In the genomic region with DNA sequence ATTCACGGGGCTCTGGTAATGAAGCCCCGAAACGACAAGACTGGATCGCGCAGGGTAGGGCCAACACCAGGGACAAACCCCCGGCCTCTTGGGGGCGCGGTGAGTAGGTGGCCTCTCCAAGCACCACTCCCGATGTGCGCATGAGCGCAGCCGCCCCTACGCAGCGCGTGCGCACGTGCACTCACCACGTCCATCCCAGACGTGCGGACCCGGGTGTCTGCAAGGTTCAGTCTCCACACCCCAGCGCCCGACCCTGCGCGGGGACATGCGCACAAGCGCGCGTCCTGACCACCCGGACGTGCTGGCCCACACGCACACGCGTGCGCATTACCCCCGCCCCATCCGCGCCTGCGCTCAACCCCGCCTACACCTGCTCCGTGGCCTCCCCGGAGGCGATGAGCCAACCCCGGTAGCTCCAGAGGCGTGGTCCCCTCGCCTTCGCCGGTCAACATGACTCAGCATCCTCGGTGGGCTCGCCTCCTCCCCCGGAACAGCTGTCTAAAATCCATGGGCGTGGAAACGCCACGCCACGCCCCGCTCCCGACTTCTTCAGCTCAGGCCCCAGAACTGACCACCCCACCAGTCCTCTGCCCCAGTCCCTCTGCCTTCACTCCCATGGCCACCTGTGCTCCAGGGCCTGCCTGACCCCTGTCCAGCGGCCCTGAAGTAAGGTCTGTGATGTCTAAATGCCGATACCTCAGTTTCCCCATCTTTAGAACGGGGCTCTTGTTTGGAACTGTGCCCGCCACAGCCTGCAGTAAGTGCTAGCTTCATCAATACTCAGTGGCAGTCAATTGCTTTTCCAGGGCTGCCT, we compare ENCODE assay signal across 8 cellular contexts. TPM values are rescaled to one million over a fixed set of nuclear protein-coding genes. Genes with fewer than 3 reads are reported as not detected.
DNase-seq lines count a peak whose midpoint lies in the region; ATAC-seq and TF ChIP-seq lines count a peak whose summit lies in the region.

No MANE protein-coding gene starts in this region.

- no peaks in the 10 kb centered on the region for H3K27me3 Mint-ChIP-seq in CD4-positive, CD25-positive, alpha-beta regulatory T cell

- peak; percentile 57 for TF ChIP-seq POLR2A in right lobe of liver (IDR thresholded peaks at IDR 0.05)

- H3K4me3 Mint-ChIP-seq in CD4-positive, CD25-positive, alpha-beta regulatory T cell, result peak overlapping the region; percentile 88 to 95 (median 92)

- DNase-seq in CD4-positive, CD25-positive, alpha-beta regulatory T cell, result peak; percentile 86 to 98 (median 91)
- DNase-seq in NCI-H69 (lab: John Stamatoyannopoulos, UW) (peak; percentile 99), dermis microvascular lymphatic vessel endothelial cell (ENCODE audit: low read depth in 2 of 2) (peak; percentile 97 to 98), right lobe of liver (peak; percentile 99)
- peak; percentile 94 to 95 for DNase-seq in activated CD4-positive, alpha-beta T cell treated with anti-CD3 and anti-CD28 coated beads, Interleukin-2, amount 50 U/mL, for 24 hours (ENCODE audit: low read depth in 1 of 2, low spot score in 1 of 2)
- DNase-seq in stimulated activated CD4-positive, alpha-beta T cell treated with anti-CD3 and anti-CD28 coated beads, Interleukin-4, amount 100 ng/mL, for 4 hours, result peak; percentile 96 to 97

- H3K36me3 Mint-ChIP-seq in CD4-positive, CD25-positive, alpha-beta regulatory T cell, result peaks cover 4% of the 10 kb centered on the region

- peak overlapping the region; percentile 72 for H3K4me3 ChIP-seq in CD4-positive, CD25-positive, alpha-beta regulatory T cell (ENCODE audit: low read depth, low read length)
- H3K4me3 ChIP-seq in right lobe of liver, result peak overlapping the region; percentile 17 to 59 (median 49)

- no peaks in the 10 kb centered on the region for H3K27me3 ChIP-seq in CD4-positive, CD25-positive, alpha-beta regulatory T cell (ENCODE audit: control insufficient read depth, insufficient read depth, low read length)
- H3K27me3 ChIP-seq in right lobe of liver, result no peaks in the 10 kb centered on the region

- peak overlapping the region; percentile 89 to 95 (median 94) for H3K27ac Mint-ChIP-seq in CD4-positive, CD25-positive, alpha-beta regulatory T cell

- WGBS in right lobe of liver (ENCODE audit: insufficient coverage, low coverage, low lambda C conversion rate, missing lambda C conversion rate), result 3% methylated on average over 13 of the region's 61 CpGs

- peak overlapping the region; percentile 65 for H3K27ac ChIP-seq in CD4-positive, CD25-positive, alpha-beta regulatory T cell (ENCODE audit: insufficient read depth, low read length, poor library complexity, severe bottlenecking)
- peak overlapping the region; percentile 66 to 87 (median 77) for H3K27ac ChIP-seq in right lobe of liver

- no peaks in the 10 kb centered on the region for H3K9me3 ChIP-seq in CD4-positive, CD25-positive, alpha-beta regulatory T cell (ENCODE audit: control insufficient read depth in 2 of 2, low read length in 2 of 2)
- no peaks in the 10 kb centered on the region for H3K9me3 ChIP-seq in right lobe of liver

- peaks cover under 1 to 38% (median 23%) of the 10 kb centered on the region in 4 donors for H3K4me1 Mint-ChIP-seq in CD4-positive, CD25-positive, alpha-beta regulatory T cell

- peak; percentile 37 to 69 (median 60) for TF ChIP-seq CTCF in right lobe of liver (IDR thresholded peaks at IDR 0.05)

- H3K9me3 Mint-ChIP-seq in CD4-positive, CD25-positive, alpha-beta regulatory T cell, result no peaks in the 10 kb centered on the region

- peaks cover 6% of the 10 kb centered on the region for H3K36me3 ChIP-seq in CD4-positive, CD25-positive, alpha-beta regulatory T cell (ENCODE audit: control insufficient read depth, insufficient read depth, low read length)
- H3K36me3 ChIP-seq in right lobe of liver, result peaks cover 0 to 8% (median 0%) of the 10 kb centered on the region in 4 donors

- ATAC-seq in CD4-positive, CD25-positive, alpha-beta regulatory T cell (ENCODE audit: low read depth in 2 of 2), result peak; percentile 87 to 91
- ATAC-seq in GM19395 (IDR thresholded peaks at IDR 0.05; ENCODE audit: unreplicated experiment) (peak; percentile 88), HG03558 (IDR thresholded peaks at IDR 0.05; ENCODE audit: extremely low read depth, unreplicated experiment) (peak; percentile 67), right lobe of liver (peak; percentile 86 to 95 (median 93))

- H3K4me1 ChIP-seq in CD4-positive, CD25-positive, alpha-beta regulatory T cell (ENCODE audit: control insufficient read depth, insufficient read depth, low read length, poor library complexity, severe bottlenecking), result peaks cover 16% of the 10 kb centered on the region
- peaks cover 0 to 12% (median 0%) of the 10 kb centered on the region in 4 donors for H3K4me1 ChIP-seq in right lobe of liver

- intact Hi-C loops in right lobe of liver (cut with DNase I), result no loop called here

RNA-seq across cellular contexts. Expression of a gene that starts 5.6 kb away (rescaled TPM):
- total RNA-seq in CD4-positive, CD25-positive, alpha-beta regulatory T cell, result 116 TPM
- polyA plus RNA-seq in CD4-positive, CD25-positive, alpha-beta regulatory T cell, result 100 to 1,000 TPM; 141 to 148 (median 144) TPM
- 111 and 155 TPM in 2 replicates for total RNA-seq in dermis microvascular lymphatic vessel endothelial cell
- 100 to 1,000 TPM; 163 to 364 (median 256) TPM for total RNA-seq in right lobe of liver

RNA-seq across cellular contexts. Expression of a gene that starts 44.9 kb away (rescaled TPM):
- 9.0 TPM for total RNA-seq in CD4-positive, CD25-positive, alpha-beta regulatory T cell
- polyA plus RNA-seq in CD4-positive, CD25-positive, alpha-beta regulatory T cell, result 10 to 100 TPM; 17.8 to 24.4 (median 22.1) TPM
- total RNA-seq in dermis microvascular lymphatic vessel endothelial cell (11.6 and 12.8 TPM in 2 replicates), right lobe of liver (10 to 100 TPM in 2 of 6 experiments, 1 to 10 TPM in 4; 3.0 to 13.4 (median 4.5) TPM)

Comparison
In these comparisons a context has a peak if more than half of its experiments do, and no peak if none do; other contexts are left out.
1. Peak in every context shown above with its lines: DNase-seq, ATAC-seq, H3K4me3 ChIP-seq and H3K27ac ChIP-seq.